In the genomic region with DNA sequence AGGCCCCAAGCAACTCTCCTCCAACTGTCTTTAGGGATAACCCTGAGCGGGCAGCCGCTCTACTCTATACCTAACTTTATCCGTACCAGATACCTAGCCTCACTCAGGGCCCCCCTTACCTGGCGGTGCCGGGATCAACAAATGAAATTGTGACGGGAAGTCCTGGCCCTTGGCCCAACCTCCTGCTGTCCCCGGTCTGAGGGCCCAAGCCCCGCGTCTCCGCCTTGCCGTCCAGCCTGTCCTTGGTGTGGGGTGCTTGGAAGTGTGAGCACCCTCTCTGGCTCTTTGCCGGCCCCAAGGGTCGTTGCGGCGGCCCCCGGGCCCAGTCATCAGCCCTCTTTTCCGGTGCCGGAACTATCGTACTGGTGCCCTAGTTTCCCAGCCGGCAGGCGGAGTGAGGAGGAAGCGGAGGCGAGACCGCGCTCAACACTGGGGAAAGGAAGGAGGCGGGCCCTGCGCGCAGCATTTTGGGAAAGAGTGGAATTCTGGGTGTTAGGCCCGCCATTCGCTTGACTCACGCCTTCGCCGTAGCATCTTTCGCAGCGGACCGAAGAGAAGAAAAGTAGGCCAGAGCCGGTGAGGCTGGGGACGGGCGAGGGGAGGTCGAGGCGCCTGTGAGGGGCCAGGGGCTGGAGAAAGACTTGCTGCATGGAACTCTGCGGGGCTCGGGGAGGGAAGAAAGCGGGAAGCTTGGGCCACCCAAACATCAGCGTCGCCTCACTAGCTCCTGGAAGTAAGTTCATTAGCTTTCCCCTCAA, we compare ENCODE assay signal across 8 cellular contexts. TPM values are rescaled to one million over a fixed set of nuclear protein-coding genes. Genes with fewer than 3 reads are reported as not detected.
DNase-seq lines count a peak whose midpoint lies in the region; ATAC-seq and TF ChIP-seq lines count a peak whose summit lies in the region.

TSS of gene SNRPD3 (plus strand) at position 504 of the 758 bp plus-strand sequence. CDS start 1,676 bp downstream, outside the sequence.

- no peaks in the 10 kb centered on the region for H3K9me3 Mint-ChIP-seq in CD4-positive, CD25-positive, alpha-beta regulatory T cell
- H3K9me3 Mint-ChIP-seq in activated CD4-positive, alpha-beta memory T cell treated with anti-CD3 and anti-CD28 coated beads, Interleukin-2, amount 10 ng/mL, durations not matched to agents 7 days and 5 days, result no peaks in the 10 kb centered on the region

- H3K4me1 ChIP-seq in CD4-positive, CD25-positive, alpha-beta regulatory T cell (ENCODE audit: control insufficient read depth, insufficient read depth, low read length, poor library complexity, severe bottlenecking), result peaks cover 41% of the 10 kb centered on the region
- H3K4me1 ChIP-seq in duodenal mucosa (ENCODE audit: control insufficient read depth in 1 of 2, insufficient read depth in 2 of 2, low read length in 2 of 2) (peaks cover 44 to 49% of the 10 kb centered on the region in 2 donors), right lobe of liver (peaks cover 0 to 48% (median 17%) of the 10 kb centered on the region in 4 donors)

- peak; percentile 60 to 63 for ATAC-seq in CD4-positive, CD25-positive, alpha-beta regulatory T cell (ENCODE audit: low read depth in 2 of 2)
- ATAC-seq in GM19397 (IDR thresholded peaks at IDR 0.05; ENCODE audit: unreplicated experiment) (peak; percentile 51), HG03565 (IDR thresholded peaks at IDR 0.05; ENCODE audit: unreplicated experiment) (peak; percentile 39), right lobe of liver (peak; percentile 66 to 74 (median 70))

- peak in 2 of 4 donors; percentile 11 to 26 for TF ChIP-seq CTCF in right lobe of liver (IDR thresholded peaks at IDR 0.05)

- intact Hi-C loops in right lobe of liver (cut with DNase I), result loop anchor here in 1 of 2 donors (10.0 kb wide), 1 partner anchor 49 kb away; the partner anchor contains the start of gene GGT1

- peak; percentile 85 to 93 (median 89) for DNase-seq in CD4-positive, CD25-positive, alpha-beta regulatory T cell
- peak; percentile 84 for DNase-seq in NCI-H774 (lab: John Stamatoyannopoulos, UW)
- peak; percentile 90 for DNase-seq in activated CD4-positive, alpha-beta memory T cell treated with anti-CD3 and anti-CD28 coated beads, Interleukin-2, amount 10 ng/mL, durations not matched to agents 7 days and 5 days
- peak; percentile 92 to 95 (median 93) for DNase-seq in right lobe of liver
- peak; percentile 94 for DNase-seq in stimulated activated CD4-positive, alpha-beta T cell treated with anti-CD3 and anti-CD28 coated beads, Interleukin-4, amount 100 ng/mL, for 24 hours

- CTCF ChIA-PET in activated CD4-positive, alpha-beta memory T cell treated with anti-CD3 and anti-CD28 coated beads, Interleukin-2, amount 10 ng/mL, durations not matched to agents 7 days and 5 days (lab: Charles Lee), result interaction anchor here (0.6 to 1.6 kb wide), 6 partner anchors 28 to 247 kb away, joined by 3 read pairs; no protein-coding TSS in a partner anchor

- peak within 1 kb of the TSS; percentile 97 to 99 (median 98) for H3K27ac Mint-ChIP-seq in CD4-positive, CD25-positive, alpha-beta regulatory T cell
- H3K27ac Mint-ChIP-seq in activated CD4-positive, alpha-beta memory T cell treated with anti-CD3 and anti-CD28 coated beads, Interleukin-2, amount 10 ng/mL, durations not matched to agents 7 days and 5 days, result peak within 1 kb of the TSS; percentile 93

- H3K27me3 ChIP-seq in CD4-positive, CD25-positive, alpha-beta regulatory T cell (ENCODE audit: control insufficient read depth, insufficient read depth, low read length), result no peaks in the 10 kb centered on the region
- H3K27me3 ChIP-seq in duodenal mucosa (ENCODE audit: control insufficient read depth in 1 of 2, insufficient read depth in 2 of 2, low read length in 2 of 2) (no peaks in the 10 kb centered on the region), right lobe of liver (no peaks in the 10 kb centered on the region)

- H3K9ac ChIP-seq in duodenal mucosa (ENCODE audit: low read depth in 1 of 2, low read length in 2 of 2), result peak within 1 kb of the TSS; percentile 94 to 100

- H3K27me3 Mint-ChIP-seq in CD4-positive, CD25-positive, alpha-beta regulatory T cell, result no peaks in the 10 kb centered on the region
- no peaks in the 10 kb centered on the region for H3K27me3 Mint-ChIP-seq in activated CD4-positive, alpha-beta memory T cell treated with anti-CD3 and anti-CD28 coated beads, Interleukin-2, amount 10 ng/mL, durations not matched to agents 7 days and 5 days

- peak within 1 kb of the TSS; percentile 93 for H3K27ac ChIP-seq in CD4-positive, CD25-positive, alpha-beta regulatory T cell (ENCODE audit: insufficient read depth, low read length, poor library complexity, severe bottlenecking)
- H3K27ac ChIP-seq in duodenal mucosa (ENCODE audit: low read depth, low read length) (peak within 1 kb of the TSS; percentile 94), right lobe of liver (peak within 1 kb of the TSS; percentile 96 to 99 (median 97))

- TF ChIP-seq POLR2A in right lobe of liver (IDR thresholded peaks at IDR 0.05), result peak; percentile 78

- H3K9me3 ChIP-seq in CD4-positive, CD25-positive, alpha-beta regulatory T cell (ENCODE audit: control insufficient read depth in 2 of 2, low read length in 2 of 2), result no peaks in the 10 kb centered on the region
- no peaks in the 10 kb centered on the region for H3K9me3 ChIP-seq in duodenal mucosa (ENCODE audit: control insufficient read depth in 1 of 2, low read length in 2 of 2)
- no peaks in the 10 kb centered on the region for H3K9me3 ChIP-seq in right lobe of liver

- H3K4me1 Mint-ChIP-seq in CD4-positive, CD25-positive, alpha-beta regulatory T cell, result peaks cover 4 to 80% (median 48%) of the 10 kb centered on the region in 4 donors
- peaks cover 57% of the 10 kb centered on the region for H3K4me1 Mint-ChIP-seq in activated CD4-positive, alpha-beta memory T cell treated with anti-CD3 and anti-CD28 coated beads, Interleukin-2, amount 10 ng/mL, durations not matched to agents 7 days and 5 days

- H3K4me3 Mint-ChIP-seq in CD4-positive, CD25-positive, alpha-beta regulatory T cell, result peak within 1 kb of the TSS; percentile 96 to 99 (median 97)
- H3K4me3 Mint-ChIP-seq in activated CD4-positive, alpha-beta memory T cell treated with anti-CD3 and anti-CD28 coated beads, Interleukin-2, amount 10 ng/mL, durations not matched to agents 7 days and 5 days, result peak within 1 kb of the TSS; percentile 99

- WGBS in right lobe of liver (ENCODE audit: insufficient coverage, low coverage, low lambda C conversion rate, missing lambda C conversion rate), result 0% methylated on average over 9 of the region's 46 CpGs

- peak within 1 kb of the TSS; percentile 98 for H3K4me3 ChIP-seq in CD4-positive, CD25-positive, alpha-beta regulatory T cell (ENCODE audit: low read depth, low read length)
- H3K4me3 ChIP-seq in duodenal mucosa (ENCODE audit: low read depth in 1 of 2, low read length in 2 of 2) (peak within 1 kb of the TSS; percentile 99), right lobe of liver (peak within 1 kb of the TSS; percentile 94 to 100 (median 98))

- H3K36me3 ChIP-seq in CD4-positive, CD25-positive, alpha-beta regulatory T cell (ENCODE audit: control insufficient read depth, insufficient read depth, low read length), result peaks cover 26% of the 10 kb centered on the region
- H3K36me3 ChIP-seq in duodenal mucosa (ENCODE audit: control insufficient read depth in 1 of 2, insufficient read depth in 2 of 2, low read length in 2 of 2) (peaks cover 23 to 35% of the 10 kb centered on the region in 2 donors), right lobe of liver (peaks cover 0 to 34% (median 14%) of the 10 kb centered on the region in 4 donors)

- POLR2A ChIA-PET in activated CD4-positive, alpha-beta memory T cell treated with anti-CD3 and anti-CD28 coated beads, Interleukin-2, amount 10 ng/mL, durations not matched to agents 7 days and 5 days (lab: Charles Lee), result interaction anchor here (0.6 to 3.8 kb wide), 21 partner anchors 8 to 662 kb away, joined by 3 to 17 read pairs (median 5); partner anchors contain the start of genes ADORA2A, CABIN1, LRRC75B and MIF

- H3K36me3 Mint-ChIP-seq in CD4-positive, CD25-positive, alpha-beta regulatory T cell, result peaks cover 28% of the 10 kb centered on the region
- H3K36me3 Mint-ChIP-seq in activated CD4-positive, alpha-beta memory T cell treated with anti-CD3 and anti-CD28 coated beads, Interleukin-2, amount 10 ng/mL, durations not matched to agents 7 days and 5 days (ENCODE audit: low read depth), result peaks cover 42% of the 10 kb centered on the region

RNA-seq across cellular contexts. Expression of gene SNRPD3, which starts in this region (rescaled TPM):
- total RNA-seq in CD4-positive, CD25-positive, alpha-beta regulatory T cell, result 41.0 TPM
- 100 to 1,000 TPM in 1 of 4 donors, 10 to 100 TPM in 3; 77.9 to 101 (median 91.5) TPM for polyA plus RNA-seq in CD4-positive, CD25-positive, alpha-beta regulatory T cell
- total RNA-seq in activated CD4-positive, alpha-beta memory T cell treated with anti-CD3 and anti-CD28 coated beads, Interleukin-2, amount 10 ng/mL, durations not matched to agents 7 days and 5 days, result 10 to 100 TPM; 87.1 to 93.5 TPM
- total RNA-seq in right lobe of liver, result 100 to 1,000 TPM in 2 of 6 experiments, 10 to 100 TPM in 4; 43.3 to 180 (median 53.4) TPM

Comparison
In these comparisons a context has a peak if more than half of its experiments do, and no peak if none do; other contexts are left out.
1. Peak in every context shown above with its lines: DNase-seq, ATAC-seq, H3K4me3 ChIP-seq and H3K27ac ChIP-seq.